ENCODE assay signal across 15 cellular contexts in the genomic region with DNA sequence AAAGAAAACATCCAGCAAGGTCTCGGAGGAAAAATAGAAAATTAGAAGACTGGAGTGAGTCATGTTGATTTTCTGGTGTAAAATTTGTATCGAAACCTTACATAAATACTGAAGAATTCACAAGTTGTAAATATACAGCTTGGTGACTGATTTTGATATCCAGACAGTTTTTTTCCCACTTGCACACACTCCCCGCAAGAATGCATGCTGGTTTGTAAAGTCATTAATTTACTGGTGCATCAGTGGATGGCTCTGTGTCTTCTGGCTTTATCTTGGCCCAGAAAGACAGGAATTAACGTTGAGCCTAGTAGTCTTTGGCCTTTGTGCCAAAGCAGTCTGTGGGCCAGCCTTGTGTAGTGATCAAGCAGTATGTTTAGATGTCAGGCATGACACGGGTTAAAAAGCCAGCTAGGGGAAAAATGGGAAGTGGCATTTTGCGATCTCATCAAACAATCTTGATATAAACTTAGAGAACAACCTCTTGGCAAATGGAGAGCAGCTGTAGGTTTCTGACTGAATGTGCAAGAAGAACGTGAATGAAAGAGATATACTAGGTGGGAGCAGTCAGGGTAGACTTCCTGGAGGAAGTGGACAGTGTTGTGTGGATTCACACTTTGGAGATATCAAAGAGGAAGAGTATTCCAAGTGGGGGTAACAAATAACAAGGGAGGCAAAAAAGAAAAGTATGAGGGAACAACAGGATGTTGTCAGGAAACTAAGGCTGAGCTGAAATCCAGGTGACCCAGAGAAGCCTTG. TPM values are rescaled to one million over a fixed set of nuclear protein-coding genes. Genes with fewer than 3 reads are reported as not detected.
DNase-seq lines count a peak whose midpoint lies in the region; ATAC-seq and TF ChIP-seq lines count a peak whose summit lies in the region.
"Had no signal": no experiment of that assay in that cellular context is flagged by ENCODE, and none has a peak within 500 bp of the region (broad histone marks: within the 10 kb centered on the region; RNA-seq: fewer than 3 reads in every experiment).

No MANE protein-coding gene starts in this region.

- in situ Hi-C loops in KBM-7 (cut with MboI; ENCODE audit: low pct_unique_long_range_greater_than_20kb, low sequenced_read_pairs) = no loop called here

- peak overlapping the region in 7 of 8 donors; percentile 0 to 96 (median 16) for H3K4me3 Mint-ChIP-seq in CD4-positive, alpha-beta memory T cell
- H3K4me3 Mint-ChIP-seq in activated B cell treated with CpG ODN at 0.5 μM for 24 hours (no peak overlapping the region), memory B cell (no peak overlapping the region)

- peaks cover 45 to 48% of the 10 kb centered on the region in 2 donors for H3K36me3 Mint-ChIP-seq in CD4-positive, alpha-beta memory T cell
- H3K36me3 Mint-ChIP-seq in activated B cell treated with CpG ODN at 0.5 μM for 24 hours (ENCODE audit: low read depth) (peaks cover 42% of the 10 kb centered on the region), memory B cell (peaks cover 20% of the 10 kb centered on the region)

- H3K4me3 ChIP-seq in CD4-positive, alpha-beta memory T cell (ENCODE audit: low read length in 2 of 2) = no peak overlapping the region
- H3K4me3 ChIP-seq in smooth muscle cell = no peak overlapping the region
- H3K4me3 ChIP-seq: adrenal gland, SJSA1, suprapubic skin had no signal

- no peaks in the 10 kb centered on the region for H3K9me3 ChIP-seq in CD4-positive, alpha-beta memory T cell (ENCODE audit: control insufficient read depth in 1 of 2, low read length in 2 of 2)
- H3K9me3 ChIP-seq in smooth muscle cell (replicated peaks; ENCODE audit: low read depth) = no peaks in the 10 kb centered on the region
- H3K9me3 ChIP-seq: adrenal gland, SJSA1, suprapubic skin had no signal

- CTCF ChIA-PET in CD4-positive, alpha-beta memory T cell (lab: Charles Lee; ENCODE audit: partially characterized antibody) = interaction anchor here (1.0 to 2.5 kb wide), 15 partner anchors 15 to 941 kb away, joined by 3 to 75 read pairs (median 7); a partner anchor contains a TSS
- CTCF ChIA-PET in activated B cell treated with CpG ODN at 0.5 μM for 24 hours (lab: Charles Lee) = interaction anchor here (0.9 to 2.9 kb wide), 6 partner anchors 15 to 126 kb away, joined by 3 to 46 read pairs (median 4); a partner anchor contains a TSS

- peak overlapping the region; percentile 64 to 91 (median 84) for H3K27ac Mint-ChIP-seq in CD4-positive, alpha-beta memory T cell
- H3K27ac Mint-ChIP-seq in activated B cell treated with CpG ODN at 0.5 μM for 24 hours = peak overlapping the region; percentile 21
- peak overlapping the region; percentile 67 for H3K27ac Mint-ChIP-seq in memory B cell

- peaks cover 5% of the 10 kb centered on the region for H3K36me3 ChIP-seq in CD4-positive, alpha-beta memory T cell (ENCODE audit: insufficient read depth, low read length)
- H3K36me3 ChIP-seq in smooth muscle cell (ENCODE audit: low read depth) = no peaks in the 10 kb centered on the region
- H3K36me3 ChIP-seq: adrenal gland, suprapubic skin had no signal

- no peak overlapping the region for H2AFZ ChIP-seq in smooth muscle cell (ENCODE audit: low read depth)

- H3F3A ChIP-seq in smooth muscle cell (ENCODE audit: low read depth) = no peaks in the 10 kb centered on the region

- peaks cover 0 to 4% (median 0%) of the 10 kb centered on the region in 8 donors for H3K9me3 Mint-ChIP-seq in CD4-positive, alpha-beta memory T cell
- H3K9me3 Mint-ChIP-seq in activated B cell treated with CpG ODN at 0.5 μM for 24 hours (no peaks in the 10 kb centered on the region), memory B cell (no peaks in the 10 kb centered on the region)

- DNase-seq in CD4-positive, alpha-beta memory T cell = no peak
- DNase-seq in KBM-7 = peak; percentile 81
- no peak for DNase-seq in activated B cell treated with CpG ODN at 0.5 μM for 24 hours
- DNase-seq in memory B cell (ENCODE audit: low spot score in 2 of 2) = no peak
- no peak for DNase-seq in NCI-H187 treated with DMSO at 0.1 percent for 48 hours (lab: John Stamatoyannopoulos, UW)
- DNase-seq in smooth muscle cell (lab: John Stamatoyannopoulos, UW; ENCODE audit: unreplicated experiment) = no peak
- no peak for DNase-seq in ecto neural progenitor cell (ENCODE audit: low spot score)
- DNase-seq: adrenal gland, dermis blood vessel endothelial cell, foreskin fibroblast, islet precursor cell, NCI-H1417, NCI-H748 treated with DMSO at 0.1 percent for 48 hours had no signal

- H3K4me1 Mint-ChIP-seq in CD4-positive, alpha-beta memory T cell = peaks cover 44 to 72% (median 54%) of the 10 kb centered on the region in 4 donors
- H3K4me1 Mint-ChIP-seq in activated B cell treated with CpG ODN at 0.5 μM for 24 hours (peaks cover 80% of the 10 kb centered on the region), memory B cell (peaks cover 46% of the 10 kb centered on the region)

- no peaks in the 10 kb centered on the region for H3K27me3 ChIP-seq in CD4-positive, alpha-beta memory T cell (ENCODE audit: insufficient read depth, low read length)
- H3K27me3 ChIP-seq in smooth muscle cell (ENCODE audit: low read depth) = no peaks in the 10 kb centered on the region
- H3K27me3 ChIP-seq: adrenal gland, SJSA1, suprapubic skin had no signal

- ATAC-seq in activated B cell treated with CpG ODN at 0.5 μM for 24 hours (ENCODE audit: low read depth) (no peak), memory B cell (ENCODE audit: low read depth) (no peak)

- H3K27ac ChIP-seq in CD4-positive, alpha-beta memory T cell (ENCODE audit: low read depth, low read length) = peak overlapping the region; percentile 13
- no peak overlapping the region for H3K27ac ChIP-seq in smooth muscle cell (ENCODE audit: low read depth)
- H3K27ac ChIP-seq: SJSA1, suprapubic skin had no signal

- H4K20me1 ChIP-seq in smooth muscle cell (ENCODE audit: low read depth) = no peaks in the 10 kb centered on the region

- no peaks in the 10 kb centered on the region for H3K27me3 Mint-ChIP-seq in CD4-positive, alpha-beta memory T cell
- no peaks in the 10 kb centered on the region for H3K27me3 Mint-ChIP-seq in activated B cell treated with CpG ODN at 0.5 μM for 24 hours
- H3K27me3 Mint-ChIP-seq in memory B cell = no peaks in the 10 kb centered on the region

- no peak overlapping the region for H3K9ac ChIP-seq in smooth muscle cell (ENCODE audit: low read depth)

- peaks cover 53% of the 10 kb centered on the region for H3K4me1 ChIP-seq in CD4-positive, alpha-beta memory T cell (ENCODE audit: insufficient read depth, low read length)
- H3K4me1 ChIP-seq in smooth muscle cell (ENCODE audit: low read depth) = no peaks in the 10 kb centered on the region

- no peak overlapping the region for H3K4me2 ChIP-seq in smooth muscle cell

- no peaks in the 10 kb centered on the region for H3K79me2 ChIP-seq in smooth muscle cell (ENCODE audit: low read depth)

- TF ChIP-seq CTCF in activated B cell treated with CpG ODN at 0.5 μM for 24 hours (IDR thresholded peaks at IDR 0.05) = no peak
- no peak for TF ChIP-seq CTCF in smooth muscle cell (IDR thresholded peaks at IDR 0.05; ENCODE audit: borderline replicate concordance, insufficient read depth, poor library complexity, severe bottlenecking)

- 57% methylated on average over 7 of the region's 7 CpGs for WGBS in smooth muscle cell (ENCODE audit: low lambda C conversion rate)

- POLR2A ChIA-PET in CD4-positive, alpha-beta memory T cell (lab: Charles Lee; ENCODE audit: partially characterized antibody) = interaction anchor here (0.6 to 2.5 kb wide), 17 partner anchors 9 to 126 kb away, joined by 3 to 52 read pairs (median 5); a partner anchor contains a TSS
- POLR2A ChIA-PET in activated B cell treated with CpG ODN at 0.5 μM for 24 hours (lab: Charles Lee) = interaction anchor here (0.7 to 2.2 kb wide), 5 partner anchors 20 to 126 kb away, joined by 5 to 12 read pairs (median 6); a partner anchor contains a TSS

- intact Hi-C loops in CD4-positive, alpha-beta memory T cell (cut with micrococcal nuclease) = loop anchor here (2.0 to 10.0 kb wide), 2 partner anchors 35 to 1027 kb away; a partner anchor contains a TSS
- intact Hi-C loops in activated B cell treated with CpG ODN at 0.5 μM for 24 hours (cut with micrococcal nuclease) = loop anchor here (2.0 to 10.0 kb wide), 4 partner anchors 337 to 1027 kb away; a partner anchor contains a TSS

RNA-seq across cellular contexts. Expression of a gene that starts 22.7 kb away (rescaled TPM):
- 100 to 1,000 TPM; 199 to 200 TPM for total RNA-seq in CD4-positive, alpha-beta memory T cell
- 100 to 1,000 TPM in 1 of 2 donors, 10 to 100 TPM in 1; 30.6 to 108 TPM for polyA plus RNA-seq in CD4-positive, alpha-beta memory T cell
- total RNA-seq in activated B cell treated with CpG ODN at 0.5 μM for 24 hours (74.2 and 84.4 TPM in 2 replicates), smooth muscle cell (6.6 and 12.9 TPM in 2 replicates)
- polyA plus RNA-seq in smooth muscle cell = 5.3 and 5.7 TPM in 2 replicates

RNA-seq across cellular contexts. Expression of a gene that starts 54.7 kb away (rescaled TPM):
- 10 to 100 TPM; 30.6 to 36.6 TPM for total RNA-seq in CD4-positive, alpha-beta memory T cell
- 10 to 100 TPM; 15.3 to 15.5 TPM for polyA plus RNA-seq in CD4-positive, alpha-beta memory T cell
- total RNA-seq in activated B cell treated with CpG ODN at 0.5 μM for 24 hours (9.5 and 13.8 TPM in 2 replicates), smooth muscle cell (0.36 and 0.90 TPM in 2 replicates)
- polyA plus RNA-seq in smooth muscle cell = 0.86 and 1.1 TPM in 2 replicates

Comparison
In these comparisons a context has a peak if more than half of its experiments do, and no peak if none do; other contexts are left out.
1. H3K27ac Mint-ChIP-seq: peak in every context shown above with its lines; median percentile 84 in CD4-positive, alpha-beta memory T cell; 67 in memory B cell; 21 in activated B cell treated with CpG ODN at 0.5 μM for 24 hours.
2. H3K4me3 Mint-ChIP-seq: peak in CD4-positive, alpha-beta memory T cell (7 of 8); none in activated B cell treated with CpG ODN at 0.5 μM for 24 hours (single experiment) and memory B cell (single experiment).